Comparison of ENCODE assay signal across 20 cellular contexts in genomic region chr5:26737763-26738162, GRCh38.
A peak's percentile ranks its signal among the peaks of the same experiment; 100 is the strongest.
DNase-seq lines count a peak whose midpoint lies in the region; ATAC-seq, FAIRE-seq and TF ChIP-seq lines count a peak whose summit lies in the region.
"Had no signal": no experiment of that assay in that cellular context is flagged by ENCODE, and none has a peak within 500 bp of the region (broad histone marks: within the 10 kb centered on the region; RNA-seq: fewer than 3 reads in every experiment).

No MANE protein-coding gene starts in this region.

- H4K20me1 ChIP-seq in Karpas-422 (ENCODE audit: insufficient read depth, low read depth, low read length) = no peaks in the 10 kb centered on the region
- no peaks in the 10 kb centered on the region for H4K20me1 ChIP-seq in SU-DHL-6 (ENCODE audit: low read depth, low read length)

- H3K9me3 ChIP-seq in A549 (no peaks in the 10 kb centered on the region), Karpas-422 (ENCODE audit: low read length) (peaks cover 20% of the 10 kb centered on the region; the same call in 1 of the 2 replicates), SU-DHL-6 (ENCODE audit: insufficient read depth, low read length) (no peaks in the 10 kb centered on the region; the same call in 1 of the 2 replicates), tibial nerve (no peaks in the 10 kb centered on the region)
- H3K9me3 ChIP-seq: BE2C had no signal

- H3K9me2 ChIP-seq in Karpas-422 (replicated peaks; ENCODE audit: insufficient read depth, low read length) = no peaks in the 10 kb centered on the region
- H3K9me2 ChIP-seq in SU-DHL-6 (replicated peaks; ENCODE audit: insufficient read depth, low read length) = no peaks in the 10 kb centered on the region

- H3K4me1 ChIP-seq in A549 = peaks cover 4% of the 10 kb centered on the region; the same call in 1 of the 3 replicates
- no peaks in the 10 kb centered on the region for H3K4me1 ChIP-seq in Karpas-422 (ENCODE audit: low read length)
- no peaks in the 10 kb centered on the region for H3K4me1 ChIP-seq in tibial nerve
- H3K4me1 ChIP-seq: BE2C had no signal

- no peak for FAIRE-seq in A549 (lab: Jason Lieb, UNC)
- peak; percentile 43 for FAIRE-seq in H54 (lab: Jason Lieb, UNC)
- FAIRE-seq: K562 had no signal

- TF ChIP-seq POLR2A in A549 (IDR thresholded peaks at IDR 0.05; ENCODE audit: low read length) = no peak
- no peak for TF ChIP-seq POLR2A in H54 (IDR thresholded peaks at IDR 0.05; ENCODE audit: low read depth, low read length)
- TF ChIP-seq POLR2A in tibial nerve (IDR thresholded peaks at IDR 0.05) = no peak

- H3K27ac ChIP-seq in A549 (no peak overlapping the region), Karpas-422 (ENCODE audit: low read length) (no peak overlapping the region), SU-DHL-6 (ENCODE audit: low read depth, low read length) (no peak overlapping the region), tibial nerve (no peak overlapping the region)

- H2AFZ ChIP-seq in Karpas-422 (ENCODE audit: low read length) = peak overlapping the region; percentile 33; the same call in 1 of the 2 replicates
- peak overlapping the region; percentile 35 for H2AFZ ChIP-seq in SU-DHL-6 (ENCODE audit: low read depth, low read length, severe bottlenecking)

- no peak for DNase-seq in A549 (ENCODE audit: low read depth in 1 of 2, low spot score in 1 of 2)
- no peak for DNase-seq in H54 (ENCODE audit: insufficient read length, low spot score)
- no peak for DNase-seq in Karpas-422
- DNase-seq in NCI-H1092 treated with DMSO at 0.1 percent for 48 hours (lab: John Stamatoyannopoulos, UW) = no peak
- no peak for DNase-seq in tibial nerve (ENCODE audit: low spot score in 2 of 2)
- DNase-seq: ACHN; BE2C; C1 segment of cervical spinal cord; CD4-positive, CD25-positive, alpha-beta regulatory T cell; CD8-positive, alpha-beta memory T cell; COR-L47; DMS 273 treated with DMSO at 0.1 percent for 48 hours; DMS79; GF-D8; GOT3; H9; IMR-90 had no signal

- H3K27me3 ChIP-seq in Karpas-422 (ENCODE audit: low read length) (no peaks in the 10 kb centered on the region), SU-DHL-6 (ENCODE audit: low read length) (no peaks in the 10 kb centered on the region), tibial nerve (no peaks in the 10 kb centered on the region)
- H3K27me3 ChIP-seq: BE2C had no signal

- H3K79me2 ChIP-seq in Karpas-422 (ENCODE audit: low read length) (no peaks in the 10 kb centered on the region), SU-DHL-6 (ENCODE audit: insufficient read depth, low read length) (no peaks in the 10 kb centered on the region)

- TF ChIP-seq EP300 in A549 (IDR thresholded peaks at IDR 0.05) (no peak), tibial nerve (IDR thresholded peaks at IDR 0.05) (no peak)

- CTCF ChIA-PET in A549 (lab: Yijun Ruan, JAX) = no interaction called here

- POLR2A ChIA-PET in A549 (lab: Yijun Ruan, JAX) = no interaction called here

- no peak overlapping the region for H3K4me2 ChIP-seq in A549
- no peak overlapping the region for H3K4me2 ChIP-seq in Karpas-422 (ENCODE audit: low read depth, low read length, poor library complexity, severe bottlenecking)
- no peak overlapping the region for H3K4me2 ChIP-seq in SU-DHL-6 (ENCODE audit: low read depth, low read length, poor library complexity, severe bottlenecking)

- no peaks in the 10 kb centered on the region for H3F3A ChIP-seq in SU-DHL-6 (ENCODE audit: insufficient read depth)

- no peak for ATAC-seq in A549
- ATAC-seq in HG02840 (IDR thresholded peaks at IDR 0.05; ENCODE audit: low FRiP score, unreplicated experiment) = no peak
- ATAC-seq: K562 had no signal

- no peak overlapping the region for H3K9ac ChIP-seq in Karpas-422 (ENCODE audit: low read length)
- H3K9ac ChIP-seq in SU-DHL-6 (ENCODE audit: low read length) = no peak overlapping the region

- no peak for TF ChIP-seq RAD21 in A549 (conservative IDR thresholded peaks at IDR 0.05 in 1 of 2, IDR thresholded peaks at IDR 0.05 in 1 of 2)

- H3K36me3 ChIP-seq in Karpas-422 (ENCODE audit: insufficient read depth, low read length) = no peaks in the 10 kb centered on the region; the same call in 1 of the 2 replicates
- no peaks in the 10 kb centered on the region; the same call in 1 of the 2 replicates for H3K36me3 ChIP-seq in SU-DHL-6 (ENCODE audit: low read length)
- no peaks in the 10 kb centered on the region for H3K36me3 ChIP-seq in tibial nerve
- H3K36me3 ChIP-seq: BE2C had no signal

- H3K4me3 ChIP-seq in A549 (no peak overlapping the region), Karpas-422 (ENCODE audit: low read length) (no peak overlapping the region), SU-DHL-6 (ENCODE audit: insufficient read depth, low read length, poor library complexity, severe bottlenecking) (no peak overlapping the region), tibial nerve (no peak overlapping the region)
- H3K4me3 ChIP-seq: K562 had no signal

- no peak for TF ChIP-seq CTCF in A549 (IDR thresholded peaks at IDR 0.05)
- no peak for TF ChIP-seq CTCF in SU-DHL-6 (IDR thresholded peaks at IDR 0.05; ENCODE audit: insufficient read depth, low read length, poor library complexity, severe bottlenecking)
- TF ChIP-seq CTCF in tibial nerve (IDR thresholded peaks at IDR 0.05) = no peak

TF ChIP-seq in A549, 52 proteins besides CTCF, POLR2A, EP300 and RAD21:
- TF ChIP-seq FOXS1 (CRISPR knock-in tag; IDR thresholded peaks at IDR 0.05) (no peak), E2F6 (IDR thresholded peaks at IDR 0.05; ENCODE audit: borderline replicate concordance, low read depth) (no peak), MYC (IDR thresholded peaks at IDR 0.05; ENCODE audit: borderline replicate concordance, low read length) (no peak), MAFK (IDR thresholded peaks at IDR 0.05; ENCODE audit: partially characterized antibody) (no peak), HDAC2 (IDR thresholded peaks at IDR 0.05) (no peak), JUNB (IDR thresholded peaks at IDR 0.05) (no peak), HES2 (IDR thresholded peaks at IDR 0.05) (no peak), FOSL2 (IDR thresholded peaks at IDR 0.05) (no peak), FOSL2 (CRISPR knock-in tag; IDR thresholded peaks at IDR 0.05) (0 out of 2 replicates have a peak, but pooled peaks have one; percentile 18)
